In the genomic region with DNA sequence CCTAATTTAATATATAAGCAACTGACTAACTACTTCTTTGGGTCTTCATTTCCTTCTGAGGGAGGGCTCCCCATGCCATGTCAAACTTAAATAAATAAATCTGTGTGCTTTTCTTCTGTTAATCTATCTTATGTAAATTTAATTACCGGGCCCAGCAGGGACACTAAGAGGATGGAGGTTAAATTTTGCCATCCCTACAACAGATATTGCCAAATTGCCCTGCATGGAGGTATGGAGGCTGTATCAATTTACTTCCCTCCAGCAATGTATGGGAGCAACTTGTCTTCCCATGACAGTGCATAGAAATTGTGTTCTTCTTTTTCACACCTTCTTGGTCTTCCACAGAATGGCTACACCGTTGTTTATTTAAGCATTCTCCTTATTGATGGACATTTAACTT, we compare ENCODE assay signal across 22 cellular contexts.
"Had no signal": no experiment of that assay in that cellular context is flagged by ENCODE, and none has a peak within 500 bp of the region (broad histone marks: within the 10 kb centered on the region; RNA-seq: fewer than 3 reads in every experiment).

No MANE protein-coding gene starts in this region.

- H3K4me3 ChIP-seq: coronary artery, spleen, testis, tibial nerve had no signal

- H3K27ac ChIP-seq: coronary artery, foreskin keratinocyte, spleen, testis, tibial nerve had no signal

- ATAC-seq: foreskin keratinocyte; left ventricle myocardium superior; naive thymus-derived CD4-positive, alpha-beta T cell; sciatic nerve; stimulated activated naive B cell treated with anti-CD40 and anti-IgM and Interleukin-4, amounts not matched to agents 10 μg/mL and 1 μg/mL and 100 μg/mL, for 72 hours; stimulated activated naive CD8-positive, alpha-beta T cell treated with anti-CD3 and anti-CD28 coated beads, Interleukin-15, amount 100 ng/mL, for 72 hours had no signal

- H3K36me3 ChIP-seq: spleen, tibial nerve had no signal

- H3K4me1 ChIP-seq: foreskin keratinocyte, testis had no signal

- H3K9me3 ChIP-seq: spleen, testis, tibial nerve had no signal

- DNase-seq: effector CD4-positive, alpha-beta T cell; endodermal cell; erythroblast; foreskin keratinocyte; immature natural killer cell; left ventricle myocardium superior; mesendoderm; naive thymus-derived CD4-positive, alpha-beta T cell; nephron progenitor cell; posterior cingulate gyrus; spleen; stimulated activated CD4-positive, alpha-beta T cell treated with anti-CD3 and anti-CD28 coated beads, Interleukin-15, amount 100 ng/mL, for 24 hours; stimulated activated CD4-positive, alpha-beta T cell treated with anti-CD3 and anti-CD28 coated beads, Interleukin-1b, Interleukin-23, amount 100 ng/mL, for 48 hours; stimulated activated CD4-positive, alpha-beta T cell treated with anti-CD3 and anti-CD28 coated beads, Interleukin-4, amount 100 ng/mL, for 24 hours; stimulated activated naive B cell treated with anti-CD40 and anti-IgM and Interleukin-4, amounts not matched to agents 10 μg/mL and 1 μg/mL and 100 μg/mL, for 72 hours; stimulated activated naive CD8-positive, alpha-beta T cell treated with anti-CD3 and anti-CD28 coated beads, Interleukin-15, amount 100 ng/mL, for 72 hours; testis had no signal

- H3K27me3 ChIP-seq: foreskin keratinocyte, spleen, testis, tibial nerve had no signal

- FAIRE-seq: endothelial cell of umbilical vein, keratinocyte had no signal
